ENCODE assay signal across 9 cellular contexts in the genomic region with DNA sequence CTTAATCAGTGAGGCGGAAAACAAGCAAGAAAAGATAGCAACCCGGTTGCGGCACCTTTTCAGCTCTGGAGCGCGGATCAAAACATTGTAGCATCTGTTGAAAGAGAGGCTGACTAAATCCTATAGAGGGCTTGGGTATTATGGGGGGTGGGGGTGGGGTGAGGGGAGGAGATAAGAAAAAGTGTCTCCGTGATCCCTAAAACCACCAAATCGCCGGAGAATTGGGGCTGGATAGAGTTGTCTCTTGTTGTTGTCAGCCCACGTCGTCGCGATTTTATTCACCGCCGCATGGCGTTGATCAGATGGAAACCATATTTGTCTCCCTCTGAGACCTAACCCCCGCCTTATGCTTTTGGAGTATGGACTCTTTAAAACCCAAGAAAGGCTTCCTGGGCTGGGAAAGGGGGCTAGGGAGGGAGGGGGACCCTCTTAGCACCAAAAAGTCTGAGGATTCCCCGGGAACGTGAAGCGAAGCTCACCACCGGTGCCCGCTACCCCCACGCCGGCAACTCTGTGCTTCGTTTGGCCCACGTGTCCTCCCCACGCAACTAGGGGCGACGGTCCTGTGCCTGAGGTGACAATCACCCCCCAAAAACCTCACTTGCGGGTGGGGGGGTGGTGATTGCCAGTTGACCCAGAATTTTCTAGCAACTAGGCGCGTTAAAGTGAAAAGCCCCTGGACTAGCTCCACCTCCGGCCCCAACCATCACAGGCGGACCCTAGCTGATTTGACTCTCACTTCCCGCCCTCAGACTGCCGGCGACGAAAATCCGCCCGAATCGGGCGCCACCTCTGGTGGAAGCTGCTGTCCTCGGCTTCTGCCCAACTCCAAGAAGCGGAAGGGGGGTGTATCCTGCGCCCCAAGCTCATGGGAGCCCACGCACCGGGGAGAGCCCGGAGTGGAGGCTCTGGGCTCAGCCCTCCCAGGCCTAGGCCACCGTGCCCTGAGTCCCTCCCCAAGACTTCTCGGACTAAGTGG. TPM values are rescaled to one million over a fixed set of nuclear protein-coding genes. Genes with fewer than 3 reads are reported as not detected.
DNase-seq lines count a peak whose midpoint lies in the region; ATAC-seq, FAIRE-seq and TF ChIP-seq lines count a peak whose summit lies in the region.
"Had no signal": no experiment of that assay in that cellular context is flagged by ENCODE, and none has a peak within 500 bp of the region (broad histone marks: within the 10 kb centered on the region; RNA-seq: fewer than 3 reads in every experiment).

No MANE protein-coding gene starts in this region.

- H3K23ac ChIP-seq in H1 (ENCODE audit: insufficient read length) (no peak overlapping the region), trophoblast cell (ENCODE audit: low read length) (no peak overlapping the region)

- H2BK20ac ChIP-seq in H1 (ENCODE audit: low read length) = no peak overlapping the region

- H2BK5ac ChIP-seq in H1 (ENCODE audit: low read depth, low read length) = no peak overlapping the region; the same call in 1 of the 2 replicates
- no peak overlapping the region for H2BK5ac ChIP-seq in trophoblast cell (ENCODE audit: low read depth, low read length, poor library complexity)

- FAIRE-seq in H1 (lab: Jason Lieb, UNC) = no peak

- no peak overlapping the region for H3K56ac ChIP-seq in H1 (replicated peaks; ENCODE audit: insufficient read length, low read depth, low read length)

- H2AK5ac ChIP-seq in H1 (ENCODE audit: low read depth, low read length) = peak overlapping the region; percentile 40; the same call in 1 of the 2 replicates
- no peak overlapping the region for H2AK5ac ChIP-seq in trophoblast cell (ENCODE audit: low read length)

- H3K14ac ChIP-seq in H1 (ENCODE audit: insufficient read length) (no peak overlapping the region), trophoblast cell (ENCODE audit: low read length) (no peak overlapping the region)

- H3K4me2 ChIP-seq in H1 (ENCODE audit: insufficient read depth in 1 of 2, low read depth in 2 of 2, low read length in 2 of 2) (peak overlapping the region; percentile 97 to 99), trophoblast cell (ENCODE audit: low read length) (peak overlapping the region; percentile 58)

- H2AFZ ChIP-seq in H1 (ENCODE audit: low read length) = peak overlapping the region; percentile 52; the same call in 1 of the 2 replicates
- no peak overlapping the region for H2AFZ ChIP-seq in trophoblast cell (ENCODE audit: insufficient read depth, low read length, poor library complexity)

- H3K9me3 ChIP-seq in H1 (ENCODE audit: insufficient read depth in 2 of 2, low read depth in 1 of 2, low read length in 1 of 2) = no peaks in the 10 kb centered on the region
- peaks cover 11% of the 10 kb centered on the region for H3K9me3 ChIP-seq in trophoblast cell (ENCODE audit: insufficient read depth, low read depth, low read length)
- H3K9me3 ChIP-seq in SJCRH30 (replicated peaks) = no peaks in the 10 kb centered on the region

- H3K36me3 ChIP-seq in H1 (ENCODE audit: control insufficient read depth in 2 of 4, insufficient read depth in 4 of 4, low read length in 3 of 4) (no peaks in the 10 kb centered on the region; a peak in 1 of 8 replicates), trophoblast cell (ENCODE audit: control insufficient read depth in 1 of 2, insufficient read depth in 2 of 2, low read length in 2 of 2) (no peaks in the 10 kb centered on the region), SJCRH30 (no peaks in the 10 kb centered on the region)

- POLR2A ChIA-PET in H1 (lab: Charles Lee; ENCODE audit: partially characterized antibody) = interaction anchor here (0.7 to 3.0 kb wide), 10 partner anchors 10 to 73 kb away, joined by 3 to 10 read pairs (median 5); no protein-coding TSS in a partner anchor

- CTCF ChIA-PET in H1 (lab: Charles Lee; ENCODE audit: partially characterized antibody) = interaction anchor here (0.6 to 6.7 kb wide), 22 partner anchors 9 to 689 kb away, joined by 3 to 59 read pairs (median 4); no protein-coding TSS in a partner anchor

- 1% methylated on average over 34 of the region's 49 CpGs; no CpG with 5 or more reads in 1 of the 2 experiments for WGBS in H1 (ENCODE audit: extremely low coverage in 1 of 2, insufficient coverage in 1 of 2, insufficient read length in 1 of 2, insufficient replicate concordance in 2 of 2, low coverage in 1 of 2, low lambda C conversion rate in 2 of 2, missing lambda C conversion rate in 1 of 2), 2 experiments
- WGBS in trophoblast cell (ENCODE audit: extremely low coverage, insufficient coverage, insufficient read length) = no CpG with 5 or more reads among the region's 49 CpGs

- H3K23me2 ChIP-seq in H1 (ENCODE audit: low read depth, low read length) = peaks cover 7% of the 10 kb centered on the region; the same call in 1 of the 2 replicates

- H3K4me3 ChIP-seq in H1 (ENCODE audit: extremely low read depth in 1 of 4, insufficient read depth in 2 of 4, low read depth in 3 of 4, low read length in 4 of 4) (peak overlapping the region; percentile 45 to 62 (median 51)), trophoblast cell (ENCODE audit: low read depth, low read length) (no peak overlapping the region), SJCRH30 (no peak overlapping the region)

- peak overlapping the region; percentile 78 for H3K18ac ChIP-seq in H1 (ENCODE audit: extremely low read depth, low read length)
- no peak overlapping the region for H3K18ac ChIP-seq in trophoblast cell (ENCODE audit: low read length)

- DNase-seq in H1 (ENCODE audit: low read depth in 1 of 2, low spot score in 2 of 2) (peak in 1 of 2 experiments; percentile 89), trophoblast cell (no peak), activated gamma-delta T cell treated with Interleukin-2 at 50 U/mL for 16 hours (no peak), SJCRH30 (no peak), DMS79 treated with DMSO at 0.1 percent for 48 hours (lab: John Stamatoyannopoulos, UW) (no peak), HCEC 1CT (no peak)
- DNase-seq: dermis blood vessel endothelial cell had no signal

- TF ChIP-seq CTCF in H1 (IDR thresholded peaks at IDR 0.05; ENCODE audit: control extremely low read depth in 1 of 3, insufficient read depth in 1 of 3, low read depth in 1 of 3, low read length in 3 of 3) = peak; percentile 65 to 75 (median 66)

- TF ChIP-seq POLR2A in GM18505 (IDR thresholded peaks at IDR 0.05; ENCODE audit: borderline replicate concordance, extremely low read depth, insufficient read depth, insufficient read length) (no peak), H1 (IDR thresholded peaks at IDR 0.05; ENCODE audit: control extremely low read depth in 1 of 2, low read depth in 2 of 2, low read length in 2 of 2) (no peak)

- TF ChIP-seq EP300 in H1 (IDR thresholded peaks at IDR 0.05; ENCODE audit: borderline replicate concordance in 1 of 2, low read depth in 2 of 2, low read length in 2 of 2) = peak in 1 of 2 experiments; percentile 50; a peak in 1 of 3 replicates

- H3K27me3 ChIP-seq in H1 (replicated peaks in 1 of 4; ENCODE audit: control insufficient read depth in 3 of 4, extremely low read depth in 1 of 4, insufficient read depth in 3 of 4, low read length in 3 of 4) = peaks cover 67 to 84% (median 77%) of the 10 kb centered on the region in 4 experiments
- H3K27me3 ChIP-seq in trophoblast cell (ENCODE audit: insufficient read depth, low read length) = peaks cover 74% of the 10 kb centered on the region
- H3K27me3 ChIP-seq in SJCRH30 = no peaks in the 10 kb centered on the region

- peak; percentile 61 to 73 for TF ChIP-seq RAD21 in H1 (IDR thresholded peaks at IDR 0.05 in 1 of 2, conservative IDR thresholded peaks at IDR 0.05 in 1 of 2; ENCODE audit: low read depth in 2 of 2, low read length in 2 of 2)

- H3K79me2 ChIP-seq in H1 (ENCODE audit: control insufficient read depth in 1 of 2, insufficient read depth in 2 of 2, low read length in 2 of 2) (no peaks in the 10 kb centered on the region), trophoblast cell (ENCODE audit: control insufficient read depth, insufficient read depth, low read length, poor library complexity) (no peaks in the 10 kb centered on the region)

- H3K4ac ChIP-seq in H1 (replicated peaks; ENCODE audit: insufficient read length, low read depth, low read length) (no peak overlapping the region), trophoblast cell (ENCODE audit: low read depth, low read length) (no peak overlapping the region)

- H3K4me1 ChIP-seq in H1 (replicated peaks in 1 of 4; ENCODE audit: control insufficient read depth in 3 of 4, insufficient read depth in 4 of 4, low read length in 3 of 4) = peaks cover 18 to 30% (median 19%) of the 10 kb centered on the region in 4 experiments
- peaks cover 3 to 7% of the 10 kb centered on the region in 2 experiments for H3K4me1 ChIP-seq in trophoblast cell (ENCODE audit: control insufficient read depth in 1 of 2, insufficient read depth in 2 of 2, low read length in 2 of 2)
- H3K4me1 ChIP-seq in SJCRH30 = no peaks in the 10 kb centered on the region

- ATAC-seq in GM18505 (IDR thresholded peaks at IDR 0.05; ENCODE audit: unreplicated experiment) = peak; percentile 65
- peak; percentile 71 for ATAC-seq in HG03354 (IDR thresholded peaks at IDR 0.05; ENCODE audit: poor library complexity, severe bottlenecking, unreplicated experiment)

- peaks cover 0 to 22% of the 10 kb centered on the region in 2 experiments for H4K20me1 ChIP-seq in H1 (replicated peaks in 1 of 2; ENCODE audit: control insufficient read depth in 1 of 2, insufficient read depth in 2 of 2, low read length in 2 of 2)

- H2BK120ac ChIP-seq in H1 (replicated peaks; ENCODE audit: low read depth, low read length) (no peak overlapping the region), trophoblast cell (ENCODE audit: insufficient read depth, low read length, poor library complexity) (no peak overlapping the region)

- H4K8ac ChIP-seq in H1 (ENCODE audit: extremely low read depth, insufficient read depth, low read length) (peak overlapping the region; percentile 51; the same call in 1 of the 2 replicates), trophoblast cell (ENCODE audit: low read depth, low read length) (no peak overlapping the region)

- no peak overlapping the region for H3K9ac ChIP-seq in H1 (replicated peaks in 1 of 4; ENCODE audit: extremely low read depth in 1 of 4, low read depth in 3 of 4, low read length in 3 of 4)
- H3K9ac ChIP-seq in trophoblast cell (ENCODE audit: low read length) = no peak overlapping the region

- H3K79me1 ChIP-seq in H1 (ENCODE audit: low read depth, low read length) (no peaks in the 10 kb centered on the region), trophoblast cell (ENCODE audit: low read length) (no peaks in the 10 kb centered on the region)

- H2BK15ac ChIP-seq in H1 (ENCODE audit: low read length) = no peak overlapping the region

- no peak overlapping the region for H4K12ac ChIP-seq in trophoblast cell (ENCODE audit: low read depth, low read length)

- H4K91ac ChIP-seq in H1 (replicated peaks; ENCODE audit: insufficient read length, low read length) (no peak overlapping the region), trophoblast cell (ENCODE audit: low read depth, low read length) (no peak overlapping the region)

- H3K27ac ChIP-seq in H1 (ENCODE audit: low read depth, low read length) = no peak overlapping the region
- no peak overlapping the region for H3K27ac ChIP-seq in trophoblast cell (ENCODE audit: low read depth, low read length)
- H3K27ac ChIP-seq in SJCRH30 = no peak overlapping the region

- no peak overlapping the region for H4K5ac ChIP-seq in H1 (ENCODE audit: insufficient read length, low read depth, low read length)

- peak overlapping the region; percentile 84; the same call in 1 of the 2 replicates for H2BK12ac ChIP-seq in H1 (ENCODE audit: low read depth, low read length)
- no peak overlapping the region for H2BK12ac ChIP-seq in trophoblast cell (ENCODE audit: low read length)

RNA-seq across cellular contexts. Expression of gene PAX6, which starts 12.8 kb away (rescaled TPM):
- total RNA-seq in H1 (2021; fragmentation: NEBNext Ultra II Directional; extraction: Animal tissue kit (Norgen Biotek cat#: 25700)) = 0.21 and 0.30 TPM in 2 replicates
- 0.65 and 1.1 TPM in 2 replicates for polyA plus RNA-seq in H1 (2011; rRNA removed)
- polyA plus RNA-seq in H1 (2011; cell fraction: cytosol; rRNA removed) = 0.53 TPM
- polyA plus RNA-seq in H1 (2011; cell fraction: nucleus; rRNA removed) = 1.0 TPM
- 0.41 to 1.1 TPM (median 0.57 TPM) in 4 replicates for polyA plus RNA-seq in H1 (2012, experiment 1 of 2)
- 0.16 TPM for polyA plus RNA-seq in H1 (2012, experiment 2 of 2)
- polyA plus RNA-seq in H1 (2013, experiment 1 of 2) = 0.16 TPM
- 0.22 TPM for polyA plus RNA-seq in H1 (2013, experiment 2 of 2)
- polyA minus RNA-seq in H1 (2011; rRNA and poly(A)+ RNA removed) = 0.76 and 0.82 TPM in 2 replicates
- 0.88 TPM for polyA minus RNA-seq in H1 (2011; cell fraction: cytosol; rRNA and poly(A)+ RNA removed)
- 2.6 TPM for polyA minus RNA-seq in H1 (2011; cell fraction: nucleus; rRNA and poly(A)+ RNA removed)
- polyA plus RNA-seq in trophoblast cell (2013) = not detected in 2 replicates
- total RNA-seq in SJCRH30 (2014; rRNA removed; shearing (Covaris generic)) = 6.6 and 9.3 TPM in 2 replicates
- total RNA-seq: dermis blood vessel endothelial cell had no signal

Comparison
In these comparisons a context has a peak if more than half of its experiments do, and no peak if none do; other contexts are left out.
1. H3K4me3 ChIP-seq: peak in H1 (4 of 4); none in trophoblast cell (single experiment) and SJCRH30 (single experiment).